ENCODE assay signal across 2 cellular contexts in genomic region chr20:1418335-1418734, GRCh38.
A peak's percentile ranks its signal among the peaks of the same experiment; 100 is the strongest.
TF ChIP-seq lines count a peak whose summit lies in the region.

No MANE protein-coding gene starts in this region.

TF ChIP-seq in PFSK-1, 5 proteins besides CTCF, POLR2A, EP300 and RAD21 (continued from another document):
- peak in 1 of 2 experiments; percentile 77; a peak in 2 of 4 replicates for TF ChIP-seq REST (IDR thresholded peaks at IDR 0.05; ENCODE audit: insufficient read depth in 1 of 2, low read depth in 2 of 2, low read length in 2 of 2)
- peak; percentile 85; the same call in 1 of the 2 replicates for TF ChIP-seq SIN3A (IDR thresholded peaks at IDR 0.05; ENCODE audit: borderline replicate concordance, insufficient read depth, low read length)
- peak; percentile 65 for TF ChIP-seq FOXP2 (optimal IDR thresholded peaks at IDR 0.05; ENCODE audit: borderline replicate concordance, extremely low read depth, extremely low read length, insufficient read depth)
- 0 out of 2 replicates have a peak, but pooled peaks have one; percentile 49 for TF ChIP-seq POLR2AphosphoS5 (IDR thresholded peaks at IDR 0.05; ENCODE audit: low read depth, low read length)

TF ChIP-seq in endothelial cell of umbilical vein, 7 proteins besides CTCF, POLR2A, EP300 and RAD21 (continued from another document):
- TF ChIP-seq MAX (IDR thresholded peaks at IDR 0.05; ENCODE audit: insufficient read depth, insufficient read length) (no peak), POLR2AphosphoS5 (IDR thresholded peaks at IDR 0.05; ENCODE audit: insufficient read depth, low read depth, low read length) (peak; percentile 68), FOS (IDR thresholded peaks at IDR 0.05; ENCODE audit: borderline replicate concordance, insufficient read depth, low read length) (peak; percentile 42), JUN (IDR thresholded peaks at IDR 0.05; ENCODE audit: borderline replicate concordance, insufficient read depth, insufficient read length, low read depth) (no peak)
TF ChIP-seq in endothelial cell of umbilical vein: peak in this region for 2.
